ENCODE assay signal across 1 cellular context in the genomic region with DNA sequence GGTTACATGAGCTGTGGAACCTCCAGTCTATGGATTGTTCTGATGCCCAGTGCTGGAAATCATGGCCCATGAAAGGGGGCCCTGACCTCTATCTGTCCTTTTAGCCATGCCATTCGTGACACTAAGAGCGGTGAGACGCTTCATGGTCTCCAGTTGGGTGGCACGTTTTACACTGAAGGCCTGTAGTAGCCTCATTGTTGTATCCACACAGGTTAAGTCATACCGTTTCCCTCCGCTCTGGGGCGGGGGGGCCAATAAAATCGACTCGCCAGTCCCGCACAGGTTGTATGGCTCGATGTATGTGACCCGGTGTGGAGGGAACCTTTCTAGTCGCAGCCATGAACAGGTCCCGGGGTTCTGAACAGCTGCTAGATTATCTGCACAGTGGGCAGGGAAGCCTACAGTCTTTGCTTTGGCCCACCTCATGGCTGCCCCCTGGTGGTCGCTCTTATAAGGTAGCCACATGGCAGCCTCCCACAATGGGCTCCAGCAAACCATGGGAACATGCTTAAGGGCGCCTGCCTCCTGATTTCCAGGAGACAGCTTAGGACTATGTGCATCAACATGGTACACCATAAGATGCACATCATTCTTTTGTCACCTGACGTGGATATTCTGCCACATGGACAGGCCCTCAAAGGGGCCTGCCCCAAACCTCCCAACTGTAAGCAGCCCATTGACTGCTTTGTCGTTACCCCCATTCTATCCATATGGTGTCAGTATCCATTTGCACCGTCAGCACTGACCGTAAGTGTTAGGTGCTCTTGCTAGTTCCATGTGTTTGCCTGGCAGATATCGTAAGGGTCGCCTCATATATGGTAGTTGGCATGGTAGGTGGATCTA.
TF ChIP-seq lines count a peak whose summit lies in the region.

No MANE protein-coding gene starts in this region.

TF ChIP-seq in SK-N-SH, 30 proteins besides CTCF, POLR2A, EP300 and RAD21:
- TF ChIP-seq REST (IDR thresholded peaks at IDR 0.05; ENCODE audit: low read depth, low read length) (no peak), MEF2A (IDR thresholded peaks at IDR 0.05; ENCODE audit: borderline replicate concordance, low read depth) (no peak), NFIC (IDR thresholded peaks at IDR 0.05; ENCODE audit: borderline replicate concordance) (no peak), EZH2phosphoT487 (IDR thresholded peaks at IDR 0.05; ENCODE audit: borderline replicate concordance, low read depth) (no peak), RXRA (IDR thresholded peaks at IDR 0.05; ENCODE audit: borderline replicate concordance, low read depth) (no peak), MXI1 (IDR thresholded peaks at IDR 0.05; ENCODE audit: low read depth, low read length) (no peak), SMC3 (IDR thresholded peaks at IDR 0.05; ENCODE audit: low read depth, low read length) (peak; percentile 67), GABPA (IDR thresholded peaks at IDR 0.05; ENCODE audit: low read depth) (no peak), ELF1 (IDR thresholded peaks at IDR 0.05) (no peak), FOXM1 (IDR thresholded peaks at IDR 0.05; ENCODE audit: low read depth) (no peak), SIN3A (IDR thresholded peaks at IDR 0.05; ENCODE audit: borderline replicate concordance, low read depth, low read length) (no peak), FOSL2 (IDR thresholded peaks at IDR 0.05; ENCODE audit: borderline replicate concordance, low read depth) (no peak)
- TF ChIP-seq, protein P1, sequence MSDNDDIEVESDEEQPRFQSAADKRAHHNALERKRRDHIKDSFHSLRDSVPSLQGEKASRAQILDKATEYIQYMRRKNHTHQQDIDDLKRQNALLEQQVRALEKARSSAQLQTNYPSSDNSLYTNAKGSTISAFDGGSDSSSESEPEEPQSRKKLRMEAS (IDR thresholded peaks at IDR 0.05; ENCODE audit: low read depth) = 0 out of 2 replicates have a peak, but pooled peaks have one; percentile 37
- TF ChIP-seq, protein P2, sequence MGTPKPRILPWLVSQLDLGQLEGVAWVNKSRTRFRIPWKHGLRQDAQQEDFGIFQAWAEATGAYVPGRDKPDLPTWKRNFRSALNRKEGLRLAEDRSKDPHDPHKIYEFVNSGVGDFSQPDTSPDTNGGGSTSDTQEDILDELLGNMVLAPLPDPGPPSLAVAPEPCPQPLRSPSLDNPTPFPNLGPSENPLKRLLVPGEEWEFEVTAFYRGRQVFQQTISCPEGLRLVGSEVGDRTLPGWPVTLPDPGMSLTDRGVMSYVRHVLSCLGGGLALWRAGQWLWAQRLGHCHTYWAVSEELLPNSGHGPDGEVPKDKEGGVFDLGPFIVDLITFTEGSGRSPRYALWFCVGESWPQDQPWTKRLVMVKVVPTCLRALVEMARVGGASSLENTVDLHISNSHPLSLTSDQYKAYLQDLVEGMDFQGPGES (IDR thresholded peaks at IDR 0.05; ENCODE audit: low read depth, low read length) = no peak
